In genomic region chr19:44499559-44499958, GRCh38 we compare ENCODE assay signal across 9 cellular contexts. TPM values are rescaled to one million over a fixed set of nuclear protein-coding genes. Genes with fewer than 3 reads are reported as not detected.
DNase-seq lines count a peak whose midpoint lies in the region; ATAC-seq and TF ChIP-seq lines count a peak whose summit lies in the region.
"Had no signal": no experiment of that assay in that cellular context is flagged by ENCODE, and none has a peak within 500 bp of the region (broad histone marks: within the 10 kb centered on the region; RNA-seq: fewer than 3 reads in every experiment).

No MANE protein-coding gene starts in this region.

- H2AFZ ChIP-seq in PC-3 (ENCODE audit: low read length) (peak overlapping the region; percentile 86), trophoblast cell (ENCODE audit: insufficient read depth, low read length, poor library complexity) (no peak overlapping the region)

- POLR2A ChIA-PET in PC-3 (lab: Charles Lee; ENCODE audit: unreplicated experiment) = no interaction called here

- H3K27ac ChIP-seq in PC-3 (ENCODE audit: low read length) (no peak overlapping the region), trophoblast cell (ENCODE audit: low read depth, low read length) (no peak overlapping the region)

- no peak overlapping the region for H2BK12ac ChIP-seq in trophoblast cell (ENCODE audit: low read length)

- WGBS in trophoblast cell (ENCODE audit: extremely low coverage, insufficient coverage, insufficient read length) = no CpG with 5 or more reads among the region's 6 CpGs

- H3K4ac ChIP-seq in trophoblast cell (ENCODE audit: low read depth, low read length) = peak overlapping the region; percentile 46

- H2BK5ac ChIP-seq in trophoblast cell (ENCODE audit: low read depth, low read length, poor library complexity) = no peak overlapping the region

- H4K12ac ChIP-seq in trophoblast cell (ENCODE audit: low read depth, low read length) = no peak overlapping the region

- CTCF ChIA-PET in PC-3 (lab: Charles Lee) = no interaction called here

- H3K9ac ChIP-seq in PC-3 (ENCODE audit: low read length) = peak overlapping the region; percentile 90
- H3K9ac ChIP-seq in trophoblast cell (ENCODE audit: low read length) = peak overlapping the region; percentile 99

- H3K4me3 ChIP-seq in PC-3 (ENCODE audit: low read length) (peak overlapping the region; percentile 82), epithelial cell of proximal tubule (ENCODE audit: low read depth, low read length) (peak overlapping the region; percentile 77), trophoblast cell (ENCODE audit: low read depth, low read length) (peak overlapping the region; percentile 95)

- H3F3A ChIP-seq in PC-3 (ENCODE audit: low read length, unreplicated experiment) = no peaks in the 10 kb centered on the region

- TF ChIP-seq CTCF in PC-3 (conservative IDR thresholded peaks at IDR 0.05; ENCODE audit: low read depth, low read length) (no peak), epithelial cell of proximal tubule (conservative IDR thresholded peaks at IDR 0.05; ENCODE audit: low read depth, low read length) (peak; percentile 5)

- TSS peak; percentile 74 for BruUV-seq in PC-3 (replicated peaks; lab: Mats Ljungman, UMichigan)

- no peak overlapping the region for H2BK120ac ChIP-seq in trophoblast cell (ENCODE audit: insufficient read depth, low read length, poor library complexity)

- H2AK5ac ChIP-seq in trophoblast cell (ENCODE audit: low read length) = no peak overlapping the region

- ATAC-seq in PC-3 = no peak
- no peak for ATAC-seq in HG03469 (IDR thresholded peaks at IDR 0.05; ENCODE audit: unreplicated experiment)
- no peak for ATAC-seq in HG02981 (IDR thresholded peaks at IDR 0.05; ENCODE audit: unreplicated experiment)

- H3K36me3 ChIP-seq in PC-3 (ENCODE audit: low read depth, low read length) (peaks cover 46% of the 10 kb centered on the region), trophoblast cell (ENCODE audit: control insufficient read depth in 1 of 2, insufficient read depth in 2 of 2, low read length in 2 of 2) (peaks cover 18 to 22% of the 10 kb centered on the region in 2 experiments)

- no peak overlapping the region for H3K14ac ChIP-seq in trophoblast cell (ENCODE audit: low read length)

- H3K23ac ChIP-seq in trophoblast cell (ENCODE audit: low read length) = no peak overlapping the region

- no peaks in the 10 kb centered on the region for H4K20me1 ChIP-seq in PC-3 (ENCODE audit: low read length)

- H3K9me3 ChIP-seq in PC-3 (ENCODE audit: low read length) (no peaks in the 10 kb centered on the region; the same call in 1 of the 2 replicates), trophoblast cell (ENCODE audit: insufficient read depth, low read depth, low read length) (peaks cover 15% of the 10 kb centered on the region)

- in situ Hi-C loops in G401 (cut with HindIII; ENCODE audit: low sequenced_read_pairs) = no loop called here

- H3K4me2 ChIP-seq in PC-3 (ENCODE audit: low read length) (peak overlapping the region; percentile 90), trophoblast cell (ENCODE audit: low read length) (peak overlapping the region; percentile 86)

- DNase-seq in EL = peak; percentile 16
- DNase-seq in PC-3 = no peak
- no peak for DNase-seq in epithelial cell of proximal tubule (ENCODE audit: low read depth)
- no peak for DNase-seq in trophoblast cell
- DNase-seq in UCSD-AML1 (lab: John Stamatoyannopoulos, UW; ENCODE audit: unreplicated experiment) = no peak
- no peak for DNase-seq in G401 (ENCODE audit: low spot score)

- no peaks in the 10 kb centered on the region for H3K27me3 ChIP-seq in PC-3 (ENCODE audit: low read length)
- H3K27me3 ChIP-seq in trophoblast cell (ENCODE audit: insufficient read depth, low read length) = no peaks in the 10 kb centered on the region

- H3K79me2 ChIP-seq in PC-3 (ENCODE audit: low read length) (peaks cover 37% of the 10 kb centered on the region), trophoblast cell (ENCODE audit: control insufficient read depth, insufficient read depth, low read length, poor library complexity) (peaks cover 6% of the 10 kb centered on the region)

- H3K4me1 ChIP-seq in PC-3 (ENCODE audit: insufficient read depth, low read length) (peaks cover 8% of the 10 kb centered on the region; the same call in 1 of the 2 replicates), trophoblast cell (ENCODE audit: control insufficient read depth in 1 of 2, insufficient read depth in 2 of 2, low read length in 2 of 2) (peaks cover 9 to 11% of the 10 kb centered on the region in 2 experiments)

- intact Hi-C loops in PC-3 (cut with micrococcal nuclease) = no loop called here

- H3K9me2 ChIP-seq in PC-3 (replicated peaks; ENCODE audit: low read length) = no peaks in the 10 kb centered on the region

- H3K79me1 ChIP-seq in trophoblast cell (ENCODE audit: low read length) = peaks cover 5% of the 10 kb centered on the region

- H3K18ac ChIP-seq in trophoblast cell (ENCODE audit: low read length) = no peak overlapping the region

- no peak overlapping the region for H4K8ac ChIP-seq in trophoblast cell (ENCODE audit: low read depth, low read length)

- H4K91ac ChIP-seq in trophoblast cell (ENCODE audit: low read depth, low read length) = no peak overlapping the region

RNA-seq across cellular contexts. Expression of gene ZNF180, which starts 0.8 kb away (rescaled TPM):
- total RNA-seq in PC-3 (2014; rRNA removed) (7.1 and 9.8 TPM in 2 replicates), epithelial cell of proximal tubule (4.6 and 5.1 TPM in 2 replicates)
- polyA plus RNA-seq in trophoblast cell (2013) = 3.4 TPM in 2 replicates
- total RNA-seq in G401 (2014; rRNA removed; shearing (Covaris generic)) = 8.0 and 15.0 TPM in 2 replicates

RNA-seq across cellular contexts. Expression of gene CEACAM20, which starts 29.9 kb away (rescaled TPM):
- not detected in 2 replicates for total RNA-seq in PC-3 (2014; rRNA removed)
- total RNA-seq in epithelial cell of proximal tubule = not detected in 2 replicates
- polyA plus RNA-seq in trophoblast cell (2013) = 0.15 and 0.21 TPM in 2 replicates
- not detected in 2 replicates for total RNA-seq in G401 (2014; rRNA removed; shearing (Covaris generic))
- total RNA-seq: subcutaneous adipose tissue had no signal

RNA-seq across cellular contexts. Expression of gene ZNF229, which starts 51.3 kb away (rescaled TPM):
- total RNA-seq in PC-3 (2014; rRNA removed) (2.4 and 6.2 TPM in 2 replicates), epithelial cell of proximal tubule (3.1 and 4.8 TPM in 2 replicates)
- 5.0 and 5.2 TPM in 2 replicates for polyA plus RNA-seq in trophoblast cell (2013)
- total RNA-seq in G401 (2014; rRNA removed; shearing (Covaris generic)) = 0.80 and 1.0 TPM in 2 replicates
